In genomic region chr3:33128706-33129105, GRCh38 we compare ENCODE assay signal across 2 cellular contexts.
A peak's percentile ranks its signal among the peaks of the same experiment; 100 is the strongest.
TF ChIP-seq lines count a peak whose summit lies in the region.

No MANE protein-coding gene starts in this region.

TF ChIP-seq in HCT116, 20 proteins besides CTCF, POLR2A, EP300 and RAD21:
- TF ChIP-seq POLR2AphosphoS5 (IDR thresholded peaks at IDR 0.05; ENCODE audit: low read depth, low read length), result no peak
- 0 out of 2 replicates have a peak, but pooled peaks have one; percentile 15 for TF ChIP-seq SP1 (IDR thresholded peaks at IDR 0.05; ENCODE audit: low read depth)
- no peak for TF ChIP-seq YY1 (IDR thresholded peaks at IDR 0.05; ENCODE audit: extremely low read depth, insufficient replicate concordance, low read depth, low read length)

TF ChIP-seq in K562, 482 proteins besides CTCF, POLR2A, EP300 and RAD21:
- TF ChIP-seq, protein P1, sequence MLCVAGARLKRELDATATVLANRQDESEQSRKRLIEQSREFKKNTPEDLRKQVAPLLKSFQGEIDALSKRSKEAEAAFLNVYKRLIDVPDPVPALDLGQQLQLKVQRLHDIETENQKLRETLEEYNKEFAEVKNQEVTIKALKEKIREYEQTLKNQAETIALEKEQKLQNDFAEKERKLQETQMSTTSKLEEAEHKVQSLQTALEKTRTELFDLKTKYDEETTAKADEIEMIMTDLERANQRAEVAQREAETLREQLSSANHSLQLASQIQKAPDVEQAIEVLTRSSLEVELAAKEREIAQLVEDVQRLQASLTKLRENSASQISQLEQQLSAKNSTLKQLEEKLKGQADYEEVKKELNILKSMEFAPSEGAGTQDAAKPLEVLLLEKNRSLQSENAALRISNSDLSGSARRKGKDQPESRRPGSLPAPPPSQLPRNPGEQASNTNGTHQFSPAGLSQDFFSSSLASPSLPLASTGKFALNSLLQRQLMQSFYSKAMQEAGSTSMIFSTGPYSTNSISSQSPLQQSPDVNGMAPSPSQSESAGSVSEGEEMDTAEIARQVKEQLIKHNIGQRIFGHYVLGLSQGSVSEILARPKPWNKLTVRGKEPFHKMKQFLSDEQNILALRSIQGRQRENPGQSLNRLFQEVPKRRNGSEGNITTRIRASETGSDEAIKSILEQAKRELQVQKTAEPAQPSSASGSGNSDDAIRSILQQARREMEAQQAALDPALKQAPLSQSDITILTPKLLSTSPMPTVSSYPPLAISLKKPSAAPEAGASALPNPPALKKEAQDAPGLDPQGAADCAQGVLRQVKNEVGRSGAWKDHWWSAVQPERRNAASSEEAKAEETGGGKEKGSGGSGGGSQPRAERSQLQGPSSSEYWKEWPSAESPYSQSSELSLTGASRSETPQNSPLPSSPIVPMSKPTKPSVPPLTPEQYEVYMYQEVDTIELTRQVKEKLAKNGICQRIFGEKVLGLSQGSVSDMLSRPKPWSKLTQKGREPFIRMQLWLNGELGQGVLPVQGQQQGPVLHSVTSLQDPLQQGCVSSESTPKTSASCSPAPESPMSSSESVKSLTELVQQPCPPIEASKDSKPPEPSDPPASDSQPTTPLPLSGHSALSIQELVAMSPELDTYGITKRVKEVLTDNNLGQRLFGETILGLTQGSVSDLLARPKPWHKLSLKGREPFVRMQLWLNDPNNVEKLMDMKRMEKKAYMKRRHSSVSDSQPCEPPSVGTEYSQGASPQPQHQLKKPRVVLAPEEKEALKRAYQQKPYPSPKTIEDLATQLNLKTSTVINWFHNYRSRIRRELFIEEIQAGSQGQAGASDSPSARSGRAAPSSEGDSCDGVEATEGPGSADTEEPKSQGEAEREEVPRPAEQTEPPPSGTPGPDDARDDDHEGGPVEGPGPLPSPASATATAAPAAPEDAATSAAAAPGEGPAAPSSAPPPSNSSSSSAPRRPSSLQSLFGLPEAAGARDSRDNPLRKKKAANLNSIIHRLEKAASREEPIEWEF (CRISPR knock-in tag; IDR thresholded peaks at IDR 0.05), result no peak
- TF ChIP-seq USF2 (CRISPR knock-in tag; IDR thresholded peaks at IDR 0.05) (peak; percentile 52), HCFC1 (IDR thresholded peaks at IDR 0.05; ENCODE audit: low read depth, low read length) (peak; percentile 50; the same call in 1 of the 2 replicates), SIX5 (IDR thresholded peaks at IDR 0.05; ENCODE audit: borderline replicate concordance in 1 of 2, insufficient read depth in 1 of 2, low read depth in 1 of 2, low read length in 2 of 2) (0 out of 4 replicates have a peak, but pooled peaks of 1 of the 2 experiments have one; percentile 8)
